ENCODE assay signal across 8 cellular contexts in genomic region chr1:110196917-110197782, GRCh38. TPM values are rescaled to one million over a fixed set of nuclear protein-coding genes. Genes with fewer than 3 reads are reported as not detected.
DNase-seq lines count a peak whose midpoint lies in the region; ATAC-seq and TF ChIP-seq lines count a peak whose summit lies in the region.

No MANE protein-coding gene starts in this region.

- H3K27ac Mint-ChIP-seq in activated T-helper 2 cell treated with anti-CD3 and anti-CD28 coated beads, Interferon-gamma antibody, Interleukin-2, Interleukin-4, amounts not matched to agents 10 μg/mL and 5 μg/mL and 100 μg/mL, durations not matched to agents 14 hours and 24 hours and 36 hours, result no peak overlapping the region

- H3K27ac ChIP-seq in KMS-11 (no peak overlapping the region), Peyer's patch (no peak overlapping the region), gastrocnemius medialis (no peak overlapping the region)

- no peaks in the 10 kb centered on the region for H3K9me3 ChIP-seq in Peyer's patch
- H3K9me3 ChIP-seq in gastrocnemius medialis, result no peaks in the 10 kb centered on the region

- no peak overlapping the region for H3K4me2 ChIP-seq in KMS-11

- no peak overlapping the region for H2AFZ ChIP-seq in KMS-11 (ENCODE audit: low read depth)

- DNase-seq in AG20443 (ENCODE audit: low spot score), result peak; percentile 89
- peak in 2 of 3 donors; percentile 20 to 71 for DNase-seq in Peyer's patch
- peak; percentile 35 for DNase-seq in activated T-helper 2 cell treated with anti-CD3 and anti-CD28 coated beads, Interferon-gamma antibody, Interleukin-2, Interleukin-4, amounts not matched to agents 10 μg/mL and 5 μg/mL and 100 μg/mL, durations not matched to agents 14 hours and 24 hours and 36 hours (ENCODE audit: low spot score)
- peak; percentile 34 for DNase-seq in glomerular visceral epithelial cell (ENCODE audit: extremely low spot score)
- no peak for DNase-seq in gastrocnemius medialis
- DNase-seq in NCI-H524 treated with DMSO at 0.1 percent for 48 hours (lab: John Stamatoyannopoulos, UW), result no peak

- no peaks in the 10 kb centered on the region for H3K4me1 Mint-ChIP-seq in activated T-helper 2 cell treated with anti-CD3 and anti-CD28 coated beads, Interferon-gamma antibody, Interleukin-2, Interleukin-4, amounts not matched to agents 10 μg/mL and 5 μg/mL and 100 μg/mL, durations not matched to agents 14 hours and 24 hours and 36 hours (ENCODE audit: low read depth)

- H3K4me3 ChIP-seq in KMS-11 (IDR thresholded peaks at IDR 0.05; ENCODE audit: insufficient read depth, low read depth, low read length) (no peak overlapping the region), Peyer's patch (no peak overlapping the region), gastrocnemius medialis (no peak overlapping the region)

- no peaks in the 10 kb centered on the region for H3K27me3 ChIP-seq in KMS-11 (ENCODE audit: insufficient read depth, low read depth)
- no peaks in the 10 kb centered on the region for H3K27me3 ChIP-seq in Peyer's patch
- no peaks in the 10 kb centered on the region for H3K27me3 ChIP-seq in gastrocnemius medialis

- no peak overlapping the region for H3K9ac ChIP-seq in KMS-11

- intact Hi-C loops in activated T-helper 2 cell treated with anti-CD3 and anti-CD28 coated beads, Interferon-gamma antibody, Interleukin-2, Interleukin-4, amounts not matched to agents 10 μg/mL and 5 μg/mL and 100 μg/mL, durations not matched to agents 14 hours and 24 hours and 36 hours (cut with micrococcal nuclease), result no loop called here
- intact Hi-C loops in gastrocnemius medialis (cut with DNase I; ENCODE audit: low total_unique reads), result no loop called here

- H4K20me1 ChIP-seq in KMS-11 (ENCODE audit: insufficient read depth), result no peaks in the 10 kb centered on the region

- no peaks in the 10 kb centered on the region for H3K79me2 ChIP-seq in KMS-11 (ENCODE audit: insufficient read depth, low read depth)

- peak; percentile 62 for ATAC-seq in GM18867 (IDR thresholded peaks at IDR 0.05; ENCODE audit: unreplicated experiment)
- ATAC-seq in gastrocnemius medialis, result peak; percentile 62 to 91

- no peaks in the 10 kb centered on the region for H3K27me3 Mint-ChIP-seq in activated T-helper 2 cell treated with anti-CD3 and anti-CD28 coated beads, Interferon-gamma antibody, Interleukin-2, Interleukin-4, amounts not matched to agents 10 μg/mL and 5 μg/mL and 100 μg/mL, durations not matched to agents 14 hours and 24 hours and 36 hours (ENCODE audit: low read depth)

- TF ChIP-seq POLR2A in Peyer's patch (IDR thresholded peaks at IDR 0.05) (no peak), gastrocnemius medialis (IDR thresholded peaks at IDR 0.05) (no peak)

- no peak overlapping the region for H3K4me3 Mint-ChIP-seq in activated T-helper 2 cell treated with anti-CD3 and anti-CD28 coated beads, Interferon-gamma antibody, Interleukin-2, Interleukin-4, amounts not matched to agents 10 μg/mL and 5 μg/mL and 100 μg/mL, durations not matched to agents 14 hours and 24 hours and 36 hours (ENCODE audit: low read depth)

- TF ChIP-seq CTCF in KMS-11 (conservative IDR thresholded peaks at IDR 0.05; ENCODE audit: low read depth, low read length), result peak; percentile 83
- TF ChIP-seq CTCF in Peyer's patch (IDR thresholded peaks at IDR 0.05), result peak; percentile 62 to 87 (median 82)
- TF ChIP-seq CTCF in gastrocnemius medialis (IDR thresholded peaks at IDR 0.05 in 4 of 5, conservative IDR thresholded peaks at IDR 0.05 in 1 of 5), result peak; percentile 61 to 88 (median 74)

- in situ Hi-C loops in gastrocnemius medialis (cut with MboI; ENCODE audit: low sequenced_read_pairs in 4 of 4), result no loop called here

- no peaks in the 10 kb centered on the region for H3K4me1 ChIP-seq in KMS-11 (ENCODE audit: low read depth, poor library complexity, severe bottlenecking)
- H3K4me1 ChIP-seq in Peyer's patch, result no peaks in the 10 kb centered on the region
- no peaks in the 10 kb centered on the region for H3K4me1 ChIP-seq in gastrocnemius medialis

- no peaks in the 10 kb centered on the region for H3K36me3 Mint-ChIP-seq in activated T-helper 2 cell treated with anti-CD3 and anti-CD28 coated beads, Interferon-gamma antibody, Interleukin-2, Interleukin-4, amounts not matched to agents 10 μg/mL and 5 μg/mL and 100 μg/mL, durations not matched to agents 14 hours and 24 hours and 36 hours (ENCODE audit: low read depth)

- H3K36me3 ChIP-seq in KMS-11 (ENCODE audit: insufficient read depth) (no peaks in the 10 kb centered on the region), Peyer's patch (no peaks in the 10 kb centered on the region), gastrocnemius medialis (no peaks in the 10 kb centered on the region)

- H3K9me3 Mint-ChIP-seq in activated T-helper 2 cell treated with anti-CD3 and anti-CD28 coated beads, Interferon-gamma antibody, Interleukin-2, Interleukin-4, amounts not matched to agents 10 μg/mL and 5 μg/mL and 100 μg/mL, durations not matched to agents 14 hours and 24 hours and 36 hours, result no peaks in the 10 kb centered on the region

RNA-seq across cellular contexts. Expression of gene KCNC4, which starts 13.0 kb away (rescaled TPM):
- total RNA-seq in Peyer's patch, result 10 to 100 TPM in 2 of 4 donors, 1 to 10 TPM in 2; 6.1 to 18.0 (median 10.4) TPM
- 30.6 and 31.1 TPM in 2 replicates for total RNA-seq in activated T-helper 2 cell treated with anti-CD3 and anti-CD28 coated beads, Interferon-gamma antibody, Interleukin-2, Interleukin-4, amounts not matched to agents 10 μg/mL and 5 μg/mL and 100 μg/mL, durations not matched to agents 14 hours and 24 hours and 36 hours
- total RNA-seq in gastrocnemius medialis, result 1 to 10 TPM; 3.1 to 9.1 (median 4.1) TPM

RNA-seq across cellular contexts. Expression of gene SLC6A17, which starts 46.9 kb away (rescaled TPM):
- under 1 TPM in 2 of 4 donors, not detected in 2; 0.13 to 0.28 TPM for total RNA-seq in Peyer's patch
- total RNA-seq in activated T-helper 2 cell treated with anti-CD3 and anti-CD28 coated beads, Interferon-gamma antibody, Interleukin-2, Interleukin-4, amounts not matched to agents 10 μg/mL and 5 μg/mL and 100 μg/mL, durations not matched to agents 14 hours and 24 hours and 36 hours, result 0.41 and 0.46 TPM in 2 replicates
- under 1 TPM in 2 of 4 donors, not detected in 2; 0.02 to 0.03 TPM for total RNA-seq in gastrocnemius medialis

Comparison
In these comparisons a context has a peak if more than half of its experiments do, and no peak if none do; other contexts are left out.
1. DNase-seq: peak in AG20443 (single experiment), Peyer's patch (2 of 3), activated T-helper 2 cell treated with anti-CD3 and anti-CD28 coated beads, Interferon-gamma antibody, Interleukin-2, Interleukin-4, amounts not matched to agents 10 μg/mL and 5 μg/mL and 100 μg/mL, durations not matched to agents 14 hours and 24 hours and 36 hours (single experiment) and glomerular visceral epithelial cell (single experiment); none in gastrocnemius medialis (0 of 2) and NCI-H524 treated with DMSO at 0.1 percent for 48 hours (single experiment).
2. Peak in every context shown above with its lines, with median percentiles within 50 percentile points of each other: CTCF ChIP-seq.